7 cellular contexts compared by ENCODE assay signal in genomic region chr2:218271487-218271797, GRCh38. TPM values are rescaled to one million over a fixed set of nuclear protein-coding genes. Genes with fewer than 3 reads are reported as not detected.
A peak's percentile ranks its signal among the peaks of the same experiment; 100 is the strongest.
DNase-seq lines count a peak whose midpoint lies in the region; ATAC-seq lines count a peak whose summit lies in the region.

No MANE protein-coding gene starts in this region.

- intact Hi-C loops in activated T-helper 1 cell treated with anti-CD3 and anti-CD28 coated beads, Interleukin-12 subunit alpha, Interleukin-12 subunit beta, Interleukin-2, Interleukin-4 antibody, amounts not matched to agents 30 ng/mL and 10 ng/mL and 1 ng/mL, durations not matched to agents 14 hours and 24 hours and 36 hours (cut with micrococcal nuclease) = loop anchor here (5.0 kb wide), 1 partner anchor 1271 kb away; the partner anchor contains the start of genes CHPF and TMEM198

- H3K9me3 Mint-ChIP-seq in activated T-helper 1 cell treated with anti-CD3 and anti-CD28 coated beads, Interleukin-12 subunit alpha, Interleukin-12 subunit beta, Interleukin-2, Interleukin-4 antibody, amounts not matched to agents 30 ng/mL and 10 ng/mL and 1 ng/mL, durations not matched to agents 14 hours and 24 hours and 36 hours = no peaks in the 10 kb centered on the region
- no peaks in the 10 kb centered on the region for H3K9me3 Mint-ChIP-seq in stimulated activated naive CD8-positive, alpha-beta T cell treated with anti-CD3 and anti-CD28 coated beads, Interleukin-15, amount 100 ng/mL, for 72 hours

- H3K36me3 ChIP-seq in HUES48 (ENCODE audit: control insufficient read depth, insufficient read depth, low read length) = peaks cover 43% of the 10 kb centered on the region
- H3K36me3 ChIP-seq in iPS-20b (ENCODE audit: insufficient read depth, low read depth, low read length) = peaks cover 41% of the 10 kb centered on the region

- ATAC-seq in stimulated activated naive CD8-positive, alpha-beta T cell treated with anti-CD3 and anti-CD28 coated beads, Interleukin-15, amount 100 ng/mL, for 72 hours = no peak
- ATAC-seq in HG02885 (IDR thresholded peaks at IDR 0.05; ENCODE audit: poor library complexity, unreplicated experiment) = no peak

- H3K9ac ChIP-seq in HUES48 (ENCODE audit: low read depth, low read length) = no peak overlapping the region
- H3K9ac ChIP-seq in iPS-20b (ENCODE audit: low read depth, low read length) = no peak overlapping the region

- peak overlapping the region; percentile 89 for H3K4me3 Mint-ChIP-seq in activated T-helper 1 cell treated with anti-CD3 and anti-CD28 coated beads, Interleukin-12 subunit alpha, Interleukin-12 subunit beta, Interleukin-2, Interleukin-4 antibody, amounts not matched to agents 30 ng/mL and 10 ng/mL and 1 ng/mL, durations not matched to agents 14 hours and 24 hours and 36 hours
- H3K4me3 Mint-ChIP-seq in stimulated activated naive CD8-positive, alpha-beta T cell treated with anti-CD3 and anti-CD28 coated beads, Interleukin-15, amount 100 ng/mL, for 72 hours = peak overlapping the region; percentile 88

- H3K27ac Mint-ChIP-seq in activated T-helper 1 cell treated with anti-CD3 and anti-CD28 coated beads, Interleukin-12 subunit alpha, Interleukin-12 subunit beta, Interleukin-2, Interleukin-4 antibody, amounts not matched to agents 30 ng/mL and 10 ng/mL and 1 ng/mL, durations not matched to agents 14 hours and 24 hours and 36 hours = peak overlapping the region; percentile 37
- peak overlapping the region in 1 of 2 donors; percentile 38 for H3K27ac Mint-ChIP-seq in stimulated activated naive CD8-positive, alpha-beta T cell treated with anti-CD3 and anti-CD28 coated beads, Interleukin-15, amount 100 ng/mL, for 72 hours

- H3K27me3 ChIP-seq in HUES48 (ENCODE audit: control insufficient read depth, insufficient read depth, low read length) (no peaks in the 10 kb centered on the region), iPS-20b (ENCODE audit: insufficient read depth, low read length) (no peaks in the 10 kb centered on the region)

- H3K36me3 Mint-ChIP-seq in activated T-helper 1 cell treated with anti-CD3 and anti-CD28 coated beads, Interleukin-12 subunit alpha, Interleukin-12 subunit beta, Interleukin-2, Interleukin-4 antibody, amounts not matched to agents 30 ng/mL and 10 ng/mL and 1 ng/mL, durations not matched to agents 14 hours and 24 hours and 36 hours (ENCODE audit: low read depth) = peaks cover 50% of the 10 kb centered on the region

- no peak for DNase-seq in activated T-helper 1 cell treated with anti-CD3 and anti-CD28 coated beads, Interleukin-12 subunit alpha, Interleukin-12 subunit beta, Interleukin-2, Interleukin-4 antibody, amounts not matched to agents 30 ng/mL and 10 ng/mL and 1 ng/mL, durations not matched to agents 14 hours and 24 hours and 36 hours (ENCODE audit: low spot score)
- DNase-seq in stimulated activated naive CD8-positive, alpha-beta T cell treated with anti-CD3 and anti-CD28 coated beads, Interleukin-15, amount 100 ng/mL, for 72 hours = no peak
- DNase-seq in NCI-H2081 treated with DMSO at 0.1 percent for 48 hours (lab: John Stamatoyannopoulos, UW) (no peak), DMS153 (lab: John Stamatoyannopoulos, UW) (no peak)

- H3K9me3 ChIP-seq in HUES48 (ENCODE audit: control insufficient read depth, insufficient read depth, low read length) (no peaks in the 10 kb centered on the region), iPS-20b (ENCODE audit: insufficient read depth, low read depth, low read length) (no peaks in the 10 kb centered on the region)

- no peak overlapping the region for H3K27ac ChIP-seq in HUES48 (ENCODE audit: low read depth, low read length)
- no peak overlapping the region for H3K27ac ChIP-seq in iPS-20b (ENCODE audit: low read length)

- H3K4me1 Mint-ChIP-seq in activated T-helper 1 cell treated with anti-CD3 and anti-CD28 coated beads, Interleukin-12 subunit alpha, Interleukin-12 subunit beta, Interleukin-2, Interleukin-4 antibody, amounts not matched to agents 30 ng/mL and 10 ng/mL and 1 ng/mL, durations not matched to agents 14 hours and 24 hours and 36 hours (ENCODE audit: low read depth) = peaks cover 38% of the 10 kb centered on the region
- peaks cover 51% of the 10 kb centered on the region for H3K4me1 Mint-ChIP-seq in stimulated activated naive CD8-positive, alpha-beta T cell treated with anti-CD3 and anti-CD28 coated beads, Interleukin-15, amount 100 ng/mL, for 72 hours

- peak overlapping the region; percentile 90 for H3K4me3 ChIP-seq in HUES48 (ENCODE audit: low read depth, low read length)
- peak overlapping the region; percentile 98 for H3K4me3 ChIP-seq in iPS-20b (ENCODE audit: low read length)

- H3K27me3 Mint-ChIP-seq in activated T-helper 1 cell treated with anti-CD3 and anti-CD28 coated beads, Interleukin-12 subunit alpha, Interleukin-12 subunit beta, Interleukin-2, Interleukin-4 antibody, amounts not matched to agents 30 ng/mL and 10 ng/mL and 1 ng/mL, durations not matched to agents 14 hours and 24 hours and 36 hours (ENCODE audit: insufficient read depth) = peaks cover 1% of the 10 kb centered on the region
- H3K27me3 Mint-ChIP-seq in stimulated activated naive CD8-positive, alpha-beta T cell treated with anti-CD3 and anti-CD28 coated beads, Interleukin-15, amount 100 ng/mL, for 72 hours = no peaks in the 10 kb centered on the region

- H3K4me1 ChIP-seq in HUES48 (ENCODE audit: control insufficient read depth, insufficient read depth, low read length) = peaks cover 5% of the 10 kb centered on the region; the same call in 1 of the 2 replicates
- peaks cover 10% of the 10 kb centered on the region for H3K4me1 ChIP-seq in iPS-20b (ENCODE audit: insufficient read depth, low read length)

RNA-seq across cellular contexts. Expression of gene PNKD, which starts 1.1 kb away (rescaled TPM):
- total RNA-seq in activated T-helper 1 cell treated with anti-CD3 and anti-CD28 coated beads, Interleukin-12 subunit alpha, Interleukin-12 subunit beta, Interleukin-2, Interleukin-4 antibody, amounts not matched to agents 30 ng/mL and 10 ng/mL and 1 ng/mL, durations not matched to agents 14 hours and 24 hours and 36 hours = 18.6 and 20.3 TPM in 2 replicates

RNA-seq across cellular contexts. Expression of gene AAMP, which starts 1.5 kb away (rescaled TPM):
- total RNA-seq in activated T-helper 1 cell treated with anti-CD3 and anti-CD28 coated beads, Interleukin-12 subunit alpha, Interleukin-12 subunit beta, Interleukin-2, Interleukin-4 antibody, amounts not matched to agents 30 ng/mL and 10 ng/mL and 1 ng/mL, durations not matched to agents 14 hours and 24 hours and 36 hours = 88.0 and 90.2 TPM in 2 replicates

RNA-seq across cellular contexts. Expression of gene GPBAR1, which starts 10.6 kb away (rescaled TPM):
- total RNA-seq in activated T-helper 1 cell treated with anti-CD3 and anti-CD28 coated beads, Interleukin-12 subunit alpha, Interleukin-12 subunit beta, Interleukin-2, Interleukin-4 antibody, amounts not matched to agents 30 ng/mL and 10 ng/mL and 1 ng/mL, durations not matched to agents 14 hours and 24 hours and 36 hours = 0.54 and 0.78 TPM in 2 replicates

RNA-seq across cellular contexts. Expression of gene TMBIM1, which starts 20.9 kb away (rescaled TPM):
- total RNA-seq in activated T-helper 1 cell treated with anti-CD3 and anti-CD28 coated beads, Interleukin-12 subunit alpha, Interleukin-12 subunit beta, Interleukin-2, Interleukin-4 antibody, amounts not matched to agents 30 ng/mL and 10 ng/mL and 1 ng/mL, durations not matched to agents 14 hours and 24 hours and 36 hours = 66.2 and 70.5 TPM in 2 replicates

RNA-seq across cellular contexts. Expression of gene ARPC2, which starts 54.5 kb away (rescaled TPM):
- total RNA-seq in activated T-helper 1 cell treated with anti-CD3 and anti-CD28 coated beads, Interleukin-12 subunit alpha, Interleukin-12 subunit beta, Interleukin-2, Interleukin-4 antibody, amounts not matched to agents 30 ng/mL and 10 ng/mL and 1 ng/mL, durations not matched to agents 14 hours and 24 hours and 36 hours = 507 and 509 TPM in 2 replicates
